Comparison of ENCODE assay signal across 12 cellular contexts in genomic region chr10:122141821-122142651, GRCh38.
DNase-seq lines count a peak whose midpoint lies in the region; ATAC-seq and TF ChIP-seq lines count a peak whose summit lies in the region.
"Had no signal": no experiment of that assay in that cellular context is flagged by ENCODE, and none has a peak within 500 bp of the region (broad histone marks: within the 10 kb centered on the region; RNA-seq: fewer than 3 reads in every experiment).

No MANE protein-coding gene starts in this region.

- BruUV-seq in MCF 10A (replicated peaks; lab: Mats Ljungman, UMichigan): no TSS peak

- H3K27ac Mint-ChIP-seq in MCF 10A (ENCODE audit: low read depth, unreplicated experiment): peak overlapping the region; percentile 59
- no peak overlapping the region for H3K27ac Mint-ChIP-seq in activated T-cell treated with anti-CD3 and anti-CD28 coated beads, Interleukin-2, amount 50 U/mL, for 72 hours
- H3K27ac Mint-ChIP-seq: activated CD4-positive, alpha-beta T cell treated with anti-CD3 and anti-CD28 coated beads for 36 hours; activated naive CD4-positive, alpha-beta T cell treated with anti-CD3 and anti-CD28 coated beads, Interleukin-2, amount 50 U/mL, for 72 hours; stimulated activated naive CD8-positive, alpha-beta T cell treated with anti-CD3 and anti-CD28 coated beads, Interleukin-15, amount 100 ng/mL, for 72 hours had no signal

- H3K36me3 ChIP-seq in breast epithelium: no peaks in the 10 kb centered on the region
- H3K36me3 ChIP-seq in aorta (ENCODE audit: control insufficient read depth in 1 of 2, insufficient read depth in 2 of 2, low read length in 1 of 2): peaks cover 0 to 2% of the 10 kb centered on the region in 2 donors

- POLR2A ChIA-PET in MCF 10A (lab: Yijun Ruan, JAX): interaction anchor here (0.9 to 5.1 kb wide), 11 partner anchors 8 to 214 kb away, joined by 3 to 49 read pairs (median 4); partner anchors contain the start of gene ATE1

- no peaks in the 10 kb centered on the region for H3K27me3 ChIP-seq in breast epithelium
- H3K27me3 ChIP-seq in aorta (ENCODE audit: control insufficient read depth in 1 of 2, insufficient read depth in 2 of 2, low read length in 1 of 2): no peaks in the 10 kb centered on the region

- TF ChIP-seq POLR2A in breast epithelium (IDR thresholded peaks at IDR 0.05): no peak

- H3K27me3 Mint-ChIP-seq in MCF 10A (ENCODE audit: insufficient read depth, unreplicated experiment): no peaks in the 10 kb centered on the region
- peaks cover 13% of the 10 kb centered on the region for H3K27me3 Mint-ChIP-seq in activated T-cell treated with anti-CD3 and anti-CD28 coated beads, Interleukin-2, amount 50 U/mL, for 72 hours (ENCODE audit: low read depth)
- H3K27me3 Mint-ChIP-seq: activated CD4-positive, alpha-beta T cell treated with anti-CD3 and anti-CD28 coated beads for 36 hours had no signal

- H3K9me3 ChIP-seq in breast epithelium (peaks cover 0 to 7% of the 10 kb centered on the region in 2 donors), aorta (ENCODE audit: control insufficient read depth, low read length) (no peaks in the 10 kb centered on the region)

- peak; percentile 36 for DNase-seq in MCF 10A (ENCODE audit: unreplicated experiment)
- DNase-seq in breast epithelium (ENCODE audit: low spot score in 2 of 2): no peak
- DNase-seq in epithelial cell of esophagus (ENCODE audit: low read depth): peak; percentile 64
- peak; percentile 71 for DNase-seq in myocyte (ENCODE audit: low read depth)
- peak; percentile 71 to 82 for DNase-seq in aorta
- DNase-seq in activated T-cell treated with anti-CD3 and anti-CD28 coated beads, Interleukin-2, amount 50 U/mL, for 72 hours: no peak
- DNase-seq in kidney glomerular epithelial cell (lab: John Stamatoyannopoulos, UW): no peak
- DNase-seq: NCI-H2029 had no signal

- H3K4me1 Mint-ChIP-seq in MCF 10A (ENCODE audit: insufficient read depth, unreplicated experiment): peaks cover 38% of the 10 kb centered on the region
- no peaks in the 10 kb centered on the region for H3K4me1 Mint-ChIP-seq in activated T-cell treated with anti-CD3 and anti-CD28 coated beads, Interleukin-2, amount 50 U/mL, for 72 hours (ENCODE audit: low read depth)
- H3K4me1 Mint-ChIP-seq: activated CD4-positive, alpha-beta T cell treated with anti-CD3 and anti-CD28 coated beads for 36 hours; stimulated activated naive CD8-positive, alpha-beta T cell treated with anti-CD3 and anti-CD28 coated beads, Interleukin-15, amount 100 ng/mL, for 72 hours had no signal

- no peak for TF ChIP-seq CTCF in MCF 10A (IDR thresholded peaks at IDR 0.05; ENCODE audit: unreplicated experiment)
- TF ChIP-seq CTCF in breast epithelium (IDR thresholded peaks at IDR 0.05): no peak
- TF ChIP-seq CTCF in epithelial cell of esophagus (IDR thresholded peaks at IDR 0.05; ENCODE audit: insufficient read depth, low read depth, low read length, missing control alignments): no peak

- H3K4me1 ChIP-seq in breast epithelium (no peaks in the 10 kb centered on the region), aorta (ENCODE audit: control insufficient read depth in 1 of 2, insufficient read depth in 2 of 2, low read length in 2 of 2) (peaks cover 0 to 5% of the 10 kb centered on the region in 2 donors)

- H3K27ac ChIP-seq in breast epithelium (peak overlapping the region in 1 of 2 donors; percentile 77), aorta (ENCODE audit: low read depth in 1 of 2, low read length in 2 of 2) (peak overlapping the region; percentile 61 to 65)

- H3K4me3 Mint-ChIP-seq in MCF 10A (ENCODE audit: unreplicated experiment): no peak overlapping the region
- no peak overlapping the region for H3K4me3 Mint-ChIP-seq in activated T-cell treated with anti-CD3 and anti-CD28 coated beads, Interleukin-2, amount 50 U/mL, for 72 hours
- H3K4me3 Mint-ChIP-seq: activated CD4-positive, alpha-beta T cell treated with anti-CD3 and anti-CD28 coated beads for 36 hours; stimulated activated naive CD8-positive, alpha-beta T cell treated with anti-CD3 and anti-CD28 coated beads, Interleukin-15, amount 100 ng/mL, for 72 hours had no signal

- intact Hi-C loops in MCF 10A (cut with micrococcal nuclease) (loop anchor here (1.0 to 10.0 kb wide), 3 partner anchors 29 to 123 kb away; no protein-coding TSS in a partner anchor), breast epithelium (cut with DNase I; ENCODE audit: low total_unique reads) (no loop called here), aorta (cut with DNase I) (loop anchor here (2.0 to 10.0 kb wide), 4 partner anchors 29 to 349 kb away; no protein-coding TSS in a partner anchor)

- H3K4me3 ChIP-seq in breast epithelium: no peak overlapping the region
- no peak overlapping the region for H3K4me3 ChIP-seq in epithelial cell of esophagus (ENCODE audit: low read length)
- H3K4me3 ChIP-seq in aorta (ENCODE audit: low read length in 2 of 2): no peak overlapping the region

- peaks cover 6% of the 10 kb centered on the region for H3K9me3 Mint-ChIP-seq in MCF 10A (ENCODE audit: unreplicated experiment)
- peaks cover 2% of the 10 kb centered on the region in 2 donors for H3K9me3 Mint-ChIP-seq in activated T-cell treated with anti-CD3 and anti-CD28 coated beads, Interleukin-2, amount 50 U/mL, for 72 hours

- peak; percentile 44 for ATAC-seq in aorta (ENCODE audit: low FRiP score)
- no peak for ATAC-seq in GM21723 (IDR thresholded peaks at IDR 0.05; ENCODE audit: unreplicated experiment)
- ATAC-seq in activated T-cell treated with anti-CD3 and anti-CD28 coated beads, Interleukin-2, amount 50 U/mL, for 72 hours (replicated peaks in 1 of 2): no peak
- ATAC-seq: activated CD4-positive, alpha-beta T cell treated with anti-CD3 and anti-CD28 coated beads for 36 hours; activated naive CD4-positive, alpha-beta T cell treated with anti-CD3 and anti-CD28 coated beads, Interleukin-2, amount 50 U/mL, for 72 hours; stimulated activated naive CD8-positive, alpha-beta T cell treated with anti-CD3 and anti-CD28 coated beads, Interleukin-15, amount 100 ng/mL, for 72 hours had no signal

- WGBS in aorta, 2 donors: 7 to 11% methylated on average over 15 of the region's 15 CpGs

- CTCF ChIA-PET in MCF 10A (lab: Yijun Ruan, JAX): interaction anchor here (0.5 to 2.1 kb wide), 14 partner anchors 8 to 205 kb away, joined by 3 to 13 read pairs (median 4); no protein-coding TSS in a partner anchor

- H3K36me3 Mint-ChIP-seq in MCF 10A (ENCODE audit: insufficient read depth, unreplicated experiment): peaks cover 93% of the 10 kb centered on the region
- H3K36me3 Mint-ChIP-seq in activated T-cell treated with anti-CD3 and anti-CD28 coated beads, Interleukin-2, amount 50 U/mL, for 72 hours (ENCODE audit: insufficient read depth in 2 of 2): no peaks in the 10 kb centered on the region
- H3K36me3 Mint-ChIP-seq: activated naive CD4-positive, alpha-beta T cell treated with anti-CD3 and anti-CD28 coated beads, Interleukin-2, amount 50 U/mL, for 72 hours had no signal

Comparison
In these comparisons a context has a peak if more than half of its experiments do, and no peak if none do; other contexts are left out.
1. DNase-seq: peak in MCF 10A (single experiment), epithelial cell of esophagus (single experiment), myocyte (single experiment) and aorta (2 of 2); none in breast epithelium (0 of 2), activated T-cell treated with anti-CD3 and anti-CD28 coated beads, Interleukin-2, amount 50 U/mL, for 72 hours (0 of 2) and kidney glomerular epithelial cell (single experiment).